In the genomic region with DNA sequence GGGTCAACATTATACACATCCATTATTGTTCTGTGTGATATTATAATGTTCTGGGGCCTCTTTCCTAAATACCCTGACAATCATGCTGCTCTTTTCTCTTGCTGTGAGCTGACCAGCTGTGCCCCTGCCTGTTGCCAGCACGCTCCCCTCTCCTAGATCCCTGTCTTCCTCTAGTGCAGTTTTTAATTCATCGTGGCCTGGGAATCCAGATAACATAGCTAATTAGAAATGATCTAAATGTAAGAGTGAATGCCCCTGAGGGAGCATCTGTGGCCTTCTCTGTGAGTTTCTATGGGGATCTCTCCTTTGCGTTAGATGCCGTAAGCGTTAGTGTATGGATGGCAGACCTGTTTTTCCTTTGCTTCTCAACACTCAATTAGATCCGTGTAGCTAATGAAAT, we compare ENCODE assay signal across 19 cellular contexts.
DNase-seq lines count a peak whose midpoint lies in the region; ATAC-seq and TF ChIP-seq lines count a peak whose summit lies in the region.
"Had no signal": no experiment of that assay in that cellular context is flagged by ENCODE, and none has a peak within 500 bp of the region (broad histone marks: within the 10 kb centered on the region; RNA-seq: fewer than 3 reads in every experiment).

No MANE protein-coding gene starts in this region.

- in situ Hi-C loops in gastrocnemius medialis (cut with MboI; ENCODE audit: low sequenced_read_pairs in 4 of 4) (loop anchor here in 2 of 4 donors (25.0 kb wide), 1 partner anchor 419 kb away; no protein-coding TSS in a partner anchor), ACHN (cut with HindIII; ENCODE audit: low pct_ligation_motif_present, low pct_unique_long_range_greater_than_20kb, low sequenced_read_pairs) (no loop called here)

- ATAC-seq in gastrocnemius medialis, result no peak
- ATAC-seq: activated CD8-positive, alpha-beta T cell treated with anti-CD3 and anti-CD28 coated beads, Interleukin-2, amount 10 ng/mL, durations not matched to agents 7 days and 5 days; Panc1 had no signal

- no peaks in the 10 kb centered on the region for H3K9me3 ChIP-seq in mesodermal cell (ENCODE audit: control insufficient read depth, low read length)
- H3K9me3 ChIP-seq in gastrocnemius medialis, result no peaks in the 10 kb centered on the region
- no peaks in the 10 kb centered on the region for H3K9me3 ChIP-seq in ascending aorta
- no peaks in the 10 kb centered on the region for H3K9me3 ChIP-seq in thyroid gland
- no peaks in the 10 kb centered on the region for H3K9me3 ChIP-seq in vagina

- H3K27ac ChIP-seq in mesodermal cell (ENCODE audit: low read depth, low read length, severe bottlenecking), result peak overlapping the region; percentile 98
- peak overlapping the region; percentile 84 to 92 (median 90) for H3K27ac ChIP-seq in gastrocnemius medialis
- H3K27ac ChIP-seq in ascending aorta, result peak overlapping the region in 1 of 2 donors; percentile 56
- H3K27ac ChIP-seq in thyroid gland, result no peak overlapping the region
- H3K27ac ChIP-seq in vagina, result no peak overlapping the region
- H3K27ac ChIP-seq: VCaP had no signal

- peak; percentile 30 for DNase-seq in RPMI7951 (ENCODE audit: low read depth)
- peak; percentile 34 for DNase-seq in cerebellar cortex (ENCODE audit: low spot score)
- DNase-seq in gastrocnemius medialis, result no peak
- DNase-seq in ascending aorta (ENCODE audit: low spot score in 2 of 2), result no peak
- DNase-seq in thyroid gland, result no peak
- DNase-seq in ACHN, result no peak
- no peak for DNase-seq in vagina (ENCODE audit: extremely low spot score in 2 of 2)
- DNase-seq: activated CD8-positive, alpha-beta T cell treated with anti-CD3 and anti-CD28 coated beads, Interleukin-2, amount 10 ng/mL, durations not matched to agents 7 days and 5 days; cerebellar nuclear complex; GF-D8; GOT3; KBM-7; NCI-H1048; NCI-H82; substantia nigra; T-helper 1 cell had no signal

- intact Hi-C loops in gastrocnemius medialis (cut with DNase I; ENCODE audit: low total_unique reads), result loop anchor here (5.0 kb wide), 1 partner anchor 244 kb away; no protein-coding TSS in a partner anchor
- intact Hi-C loops in ascending aorta (cut with DNase I), result loop anchor here (5.0 to 10.0 kb wide), 3 partner anchors 274 to 884 kb away; a partner anchor contains a TSS
- intact Hi-C loops in thyroid gland (cut with DNase I), result no loop called here
- intact Hi-C loops in vagina (cut with DNase I), result no loop called here

- no peak for TF ChIP-seq POLR2A in gastrocnemius medialis (IDR thresholded peaks at IDR 0.05)
- TF ChIP-seq POLR2A in thyroid gland (IDR thresholded peaks at IDR 0.05), result no peak
- no peak for TF ChIP-seq POLR2A in vagina (IDR thresholded peaks at IDR 0.05)

- H3K36me3 ChIP-seq in mesodermal cell (ENCODE audit: control insufficient read depth, insufficient read depth, low read length) (no peaks in the 10 kb centered on the region), gastrocnemius medialis (no peaks in the 10 kb centered on the region), ascending aorta (no peaks in the 10 kb centered on the region), thyroid gland (no peaks in the 10 kb centered on the region), vagina (no peaks in the 10 kb centered on the region)

- H3K4me1 ChIP-seq in mesodermal cell (ENCODE audit: control insufficient read depth, insufficient read depth, low read length, poor library complexity, severe bottlenecking) (peaks cover 16% of the 10 kb centered on the region), gastrocnemius medialis (peaks cover 27 to 30% of the 10 kb centered on the region in 2 donors), ascending aorta (peaks cover 3 to 19% of the 10 kb centered on the region in 2 donors), thyroid gland (peaks cover 0 to 5% of the 10 kb centered on the region in 2 donors), vagina (peaks cover 14% of the 10 kb centered on the region)

- no peaks in the 10 kb centered on the region for H3K27me3 ChIP-seq in gastrocnemius medialis
- H3K27me3 ChIP-seq in ascending aorta, result no peaks in the 10 kb centered on the region
- no peaks in the 10 kb centered on the region for H3K27me3 ChIP-seq in thyroid gland
- H3K27me3 ChIP-seq in vagina, result no peaks in the 10 kb centered on the region

- TF ChIP-seq CTCF in gastrocnemius medialis (IDR thresholded peaks at IDR 0.05 in 4 of 5, conservative IDR thresholded peaks at IDR 0.05 in 1 of 5) (no peak), ascending aorta (IDR thresholded peaks at IDR 0.05) (no peak), thyroid gland (IDR thresholded peaks at IDR 0.05) (no peak), vagina (IDR thresholded peaks at IDR 0.05) (no peak)

- H3K4me3 ChIP-seq in mesodermal cell (ENCODE audit: extremely low read depth, insufficient read depth, low read length, poor library complexity, severe bottlenecking), result no peak overlapping the region
- no peak overlapping the region for H3K4me3 ChIP-seq in gastrocnemius medialis
- no peak overlapping the region for H3K4me3 ChIP-seq in ascending aorta
- no peak overlapping the region for H3K4me3 ChIP-seq in thyroid gland (replicated peaks in 1 of 3)
- no peak overlapping the region for H3K4me3 ChIP-seq in vagina

- WGBS in mesodermal cell (ENCODE audit: insufficient coverage in 2 of 2), 2 experiments, result 83 to 100% methylated on average over 1 to 2 of the region's 6 CpGs
- 84 to 92% methylated on average over 6 of the region's 6 CpGs for WGBS in thyroid gland, 2 donors

Comparison
In these comparisons a context has a peak if more than half of its experiments do, and no peak if none do; other contexts are left out.
1. DNase-seq: peak in RPMI7951 (single experiment) and cerebellar cortex (single experiment); none in gastrocnemius medialis (0 of 2), ascending aorta (0 of 2), thyroid gland (0 of 2), ACHN (single experiment) and vagina (0 of 2).
2. H3K27ac ChIP-seq: peak in mesodermal cell (single experiment) and gastrocnemius medialis (4 of 4); none in thyroid gland (0 of 3) and vagina (single experiment).
3. intact Hi-C loops: an anchor here in gastrocnemius medialis (5.0 kb wide) and ascending aorta (5.0 to 10.0 kb wide); none called in thyroid gland and vagina.